In genomic region chr9:16325966-16326365, GRCh38 we compare ENCODE assay signal across 28 cellular contexts.
"Had no signal": no experiment of that assay in that cellular context is flagged by ENCODE, and none has a peak within 500 bp of the region (broad histone marks: within the 10 kb centered on the region; RNA-seq: fewer than 3 reads in every experiment).

No MANE protein-coding gene starts in this region.

- H2AFZ ChIP-seq: PC-9 had no signal

- H3K36me3 ChIP-seq: SJSA1 had no signal

- ATAC-seq: Panc1 had no signal

- H3K27ac ChIP-seq: KMS-11, PC-9, SJSA1 had no signal

- DNase-seq: Karpas-422, KBM-7, MM.1S, MV-4-11, NCI-H1092, NCI-H1105, NCI-H1417 treated with DMSO at 0.1 percent for 48 hours, NCI-H1436 treated with DMSO at 0.1 percent for 48 hours, NCI-H1694 treated with DMSO at 0.1 percent for 48 hours, NCI-H187 treated with DMSO at 0.1 percent for 48 hours, NCI-H2029, NCI-H2081, NCI-H2171, NCI-H226, NCI-H446 treated with DMSO at 0.1 percent for 48 hours, NCI-H510A, NCI-H524, NCI-H526, NCI-H69, NCI-H748 treated with DMSO at 0.1 percent for 48 hours, NCI-H82, PC-9, Right ventricle myocardium superior, SHP77 treated with DMSO at 0.1 percent for 48 hours, SK-N-SH had no signal

- H3K9me3 ChIP-seq: SJSA1, SK-N-SH had no signal

- H3K4me2 ChIP-seq: KMS-11, PC-9, SK-N-SH had no signal

- H3K4me3 ChIP-seq: PC-9, SJSA1 had no signal

- H3K9ac ChIP-seq: KMS-11, SK-N-SH had no signal

- H3K27me3 ChIP-seq: SJSA1 had no signal
